Comparison of ENCODE assay signal across 9 cellular contexts in genomic region chr17:80959330-80960036, GRCh38. TPM values are rescaled to one million over a fixed set of nuclear protein-coding genes. Genes with fewer than 3 reads are reported as not detected.
A peak's percentile ranks its signal among the peaks of the same experiment; 100 is the strongest.
DNase-seq lines count a peak whose midpoint lies in the region; ATAC-seq and TF ChIP-seq lines count a peak whose summit lies in the region.
"Had no signal": no experiment of that assay in that cellular context is flagged by ENCODE, and none has a peak within 500 bp of the region (broad histone marks: within the 10 kb centered on the region; RNA-seq: fewer than 3 reads in every experiment).

No MANE protein-coding gene starts in this region.

- H3K9me3 ChIP-seq in right lobe of liver = no peaks in the 10 kb centered on the region
- no peaks in the 10 kb centered on the region for H3K9me3 ChIP-seq in testis
- H3K9me3 ChIP-seq in Caco-2 = no peaks in the 10 kb centered on the region

- H3K36me3 ChIP-seq in right lobe of liver (no peaks in the 10 kb centered on the region), testis (ENCODE audit: low read depth, missing control alignments) (no peaks in the 10 kb centered on the region), Caco-2 (ENCODE audit: control insufficient read depth, insufficient read depth, low read length) (no peaks in the 10 kb centered on the region)

- DNase-seq in HFFc6 = peak; percentile 88
- DNase-seq in right lobe of liver = peak in 2 of 3 donors; percentile 25 to 59
- peak; percentile 76 for DNase-seq in testis
- DNase-seq in Caco-2 = no peak
- DNase-seq: NCI-H526 treated with DMSO at 0.1 percent for 48 hours had no signal

- no peaks in the 10 kb centered on the region for H3K9me3 Mint-ChIP-seq in HFFc6
- no peaks in the 10 kb centered on the region for H3K9me3 Mint-ChIP-seq in Caco-2 (ENCODE audit: unreplicated experiment)

- H3K4me1 ChIP-seq in right lobe of liver = no peaks in the 10 kb centered on the region
- peaks cover 15% of the 10 kb centered on the region for H3K4me1 ChIP-seq in testis
- 0 out of 2 replicates have a peak, but pooled peaks cover 4% of the 10 kb centered on the region for H3K4me1 ChIP-seq in Caco-2

- BruUV-seq in Caco-2 (replicated peaks; lab: Mats Ljungman, UMichigan) = no TSS peak

- TF ChIP-seq POLR2A in right lobe of liver (IDR thresholded peaks at IDR 0.05) (no peak), testis (IDR thresholded peaks at IDR 0.05) (no peak)

- CTCF ChIA-PET in Caco-2 (lab: Charles Lee) = interaction anchor here (0.7 kb wide), 1 partner anchor 11 kb away, joined by 3 read pairs; no protein-coding TSS in a partner anchor

- POLR2A ChIA-PET in Caco-2 (lab: Charles Lee) = no interaction called here

- H3K36me3 Mint-ChIP-seq in HFFc6 (ENCODE audit: low read depth) = no peaks in the 10 kb centered on the region
- peaks cover 17% of the 10 kb centered on the region for H3K36me3 Mint-ChIP-seq in Caco-2 (ENCODE audit: insufficient read depth, unreplicated experiment)

- H3K4me3 ChIP-seq in right lobe of liver (no peak overlapping the region), testis (no peak overlapping the region), Caco-2 (ENCODE audit: low read depth, low read length) (no peak overlapping the region)

- intact Hi-C loops in right lobe of liver (cut with DNase I) = no loop called here
- intact Hi-C loops in testis (cut with DNase I; ENCODE audit: low total_unique reads) = loop anchor here (10.0 kb wide), 1 partner anchor 95 kb away; no protein-coding TSS in a partner anchor
- intact Hi-C loops in Caco-2 (cut with micrococcal nuclease; ENCODE audit: unreplicated experiment) = no loop called here

- ATAC-seq in right lobe of liver (peak; percentile 39 to 59 (median 50)), GM18867 (IDR thresholded peaks at IDR 0.05; ENCODE audit: unreplicated experiment) (no peak), GM21737 (IDR thresholded peaks at IDR 0.05; ENCODE audit: unreplicated experiment) (no peak), HG02885 (IDR thresholded peaks at IDR 0.05; ENCODE audit: poor library complexity, unreplicated experiment) (no peak)

- H3K27ac ChIP-seq in cingulate gyrus (ENCODE audit: low read depth, low read length) = peak overlapping the region; percentile 76
- peak overlapping the region in 1 of 3 donors; percentile 26 for H3K27ac ChIP-seq in right lobe of liver
- peak overlapping the region in 1 of 2 donors; percentile 11 for H3K27ac ChIP-seq in testis

- H3K27me3 Mint-ChIP-seq in HFFc6 (ENCODE audit: insufficient read depth) (peaks cover 4% of the 10 kb centered on the region; the same call in 1 of the 2 replicates), Caco-2 (ENCODE audit: insufficient read depth, unreplicated experiment) (no peaks in the 10 kb centered on the region)

- 68% methylated on average over 6 of the region's 23 CpGs for WGBS in right lobe of liver (ENCODE audit: insufficient coverage, low coverage, low lambda C conversion rate, missing lambda C conversion rate)
- 39 to 52% methylated on average over 5 to 23 of the region's 23 CpGs for WGBS in testis, 2 donors

- TF ChIP-seq CTCF in HFFc6 (IDR thresholded peaks at IDR 0.05) = no peak
- no peak for TF ChIP-seq CTCF in right lobe of liver (IDR thresholded peaks at IDR 0.05)
- no peak for TF ChIP-seq CTCF in testis (IDR thresholded peaks at IDR 0.05)
- TF ChIP-seq CTCF in Caco-2 (IDR thresholded peaks at IDR 0.05; ENCODE audit: insufficient read depth in 1 of 2, low read depth in 1 of 2, low read length in 1 of 2, severe bottlenecking in 1 of 2, unreplicated experiment in 1 of 2) = no peak

- H3K4me3 Mint-ChIP-seq in HFFc6 = peak overlapping the region; percentile 53; the same call in 1 of the 2 replicates
- H3K4me3 Mint-ChIP-seq in Caco-2 (ENCODE audit: unreplicated experiment) = no peak overlapping the region

- peaks cover 9% of the 10 kb centered on the region for H3K4me1 Mint-ChIP-seq in HFFc6 (ENCODE audit: low read depth)
- no peaks in the 10 kb centered on the region for H3K4me1 Mint-ChIP-seq in Caco-2 (ENCODE audit: low read depth, unreplicated experiment)

- H3K27ac Mint-ChIP-seq in HFFc6 (peak overlapping the region; percentile 45; the same call in 1 of the 2 replicates), Caco-2 (ENCODE audit: unreplicated experiment) (no peak overlapping the region)

- H3K27me3 ChIP-seq in right lobe of liver (no peaks in the 10 kb centered on the region), testis (no peaks in the 10 kb centered on the region), Caco-2 (replicated peaks; ENCODE audit: control insufficient read depth, insufficient read depth, low read length) (no peaks in the 10 kb centered on the region)

RNA-seq across cellular contexts. Expression of gene CHMP6, which starts 32.2 kb away (rescaled TPM):
- 10 to 100 TPM; 27.6 to 38.5 (median 31.5) TPM for total RNA-seq in HFFc6 (2021; fragmentation: NEBNext Ultra II Directional; extraction: Animal tissue kit (Norgen Biotek cat#: 25700))
- total RNA-seq in right lobe of liver = 10 to 100 TPM; 13.4 to 27.8 (median 15.6) TPM
- 10 to 100 TPM; 28.2 to 29.8 TPM for total RNA-seq in testis
- polyA plus RNA-seq in testis (ENCODE audit: insufficient read depth, low read depth, low replicate concordance) = 18.5 TPM
- total RNA-seq in Caco-2 (2022) = 20.1 and 23.2 TPM in 2 replicates

Comparison
In these comparisons a context has a peak if more than half of its experiments do, and no peak if none do; other contexts are left out.
1. DNase-seq: peak in HFFc6 (single experiment), right lobe of liver (2 of 3) and testis (single experiment); none in Caco-2 (0 of 2).
2. ATAC-seq: peak in right lobe of liver (4 of 4); none in GM18867 (single experiment), GM21737 (single experiment) and HG02885 (single experiment).